Comparison of ENCODE assay signal across 8 cellular contexts in genomic region chr22:23220485-23221350, GRCh38. TPM values are rescaled to one million over a fixed set of nuclear protein-coding genes. Genes with fewer than 3 reads are reported as not detected.
A peak's percentile ranks its signal among the peaks of the same experiment; 100 is the strongest.
DNase-seq lines count a peak whose midpoint lies in the region; ATAC-seq, FAIRE-seq and TF ChIP-seq lines count a peak whose summit lies in the region.

No MANE protein-coding gene starts in this region.

- H3K4me2 ChIP-seq in PC-9 (peak overlapping the region; percentile 58), fibroblast of lung (ENCODE audit: extremely low read depth, insufficient read depth, low read length) (peak overlapping the region; percentile 51)

- H3K4me1 ChIP-seq in A673 (ENCODE audit: insufficient read depth, low read length, poor library complexity, severe bottlenecking) (peaks cover 51% of the 10 kb centered on the region), PC-9 (replicated peaks; ENCODE audit: insufficient read depth) (peaks cover 67% of the 10 kb centered on the region), fibroblast of lung (ENCODE audit: control insufficient read depth, extremely low read depth, insufficient read depth, low read length) (peaks cover 31% of the 10 kb centered on the region)

- H3K4me3 ChIP-seq in A673 (ENCODE audit: low read depth, low read length, poor library complexity, severe bottlenecking) (no peak overlapping the region), PC-9 (no peak overlapping the region), fibroblast of lung (replicated peaks in 1 of 4; ENCODE audit: control extremely low read depth in 1 of 4, insufficient read depth in 1 of 4, low read depth in 3 of 4, low read length in 4 of 4) (no peak overlapping the region)

- no peaks in the 10 kb centered on the region for H3K9me3 Mint-ChIP-seq in stimulated activated naive B cell treated with anti-CD40 and anti-IgM and Interleukin-4, amounts not matched to agents 10 μg/mL and 1 μg/mL and 100 μg/mL, for 72 hours

- peaks cover 93% of the 10 kb centered on the region for H3K79me2 ChIP-seq in PC-9 (ENCODE audit: low read depth)
- H3K79me2 ChIP-seq in fibroblast of lung (ENCODE audit: control insufficient read depth, insufficient read depth, low read length): peaks cover 26% of the 10 kb centered on the region

- H3K27me3 ChIP-seq in A673 (replicated peaks; ENCODE audit: insufficient read depth, low read depth, low read length, poor library complexity): no peaks in the 10 kb centered on the region
- no peaks in the 10 kb centered on the region for H3K27me3 ChIP-seq in PC-9 (ENCODE audit: insufficient read depth, low read depth)
- no peaks in the 10 kb centered on the region for H3K27me3 ChIP-seq in fibroblast of lung (ENCODE audit: control insufficient read depth, insufficient read depth, low read length)

- H3K27ac Mint-ChIP-seq in stimulated activated naive B cell treated with anti-CD40 and anti-IgM and Interleukin-4, amounts not matched to agents 10 μg/mL and 1 μg/mL and 100 μg/mL, for 72 hours: peak overlapping the region; percentile 93

- peaks cover 0 to 2% of the 10 kb centered on the region in 2 donors for H3K36me3 Mint-ChIP-seq in stimulated activated naive B cell treated with anti-CD40 and anti-IgM and Interleukin-4, amounts not matched to agents 10 μg/mL and 1 μg/mL and 100 μg/mL, for 72 hours

- ATAC-seq in GM18511 (IDR thresholded peaks at IDR 0.05; ENCODE audit: unreplicated experiment): peak; percentile 73
- ATAC-seq in stimulated activated naive B cell treated with anti-CD40 and anti-IgM and Interleukin-4, amounts not matched to agents 10 μg/mL and 1 μg/mL and 100 μg/mL, for 72 hours (replicated peaks): peak; percentile 83 to 86

- H4K20me1 ChIP-seq in PC-9 (ENCODE audit: insufficient read depth) (peaks cover 5% of the 10 kb centered on the region), fibroblast of lung (ENCODE audit: control insufficient read depth, extremely low read depth, insufficient read depth, low read length) (no peaks in the 10 kb centered on the region)

- POLR2A ChIA-PET in A673 (lab: Charles Lee; ENCODE audit: low non-redundant PET): no interaction called here
- POLR2A ChIA-PET in PC-9 (lab: Charles Lee; ENCODE audit: unreplicated experiment): interaction anchor here (0.5 kb wide), 1 partner anchor 41 kb away, joined by 3 read pairs; the partner anchor contains the start of gene BCR

- peak overlapping the region; percentile 70 to 71 for H3K4me3 Mint-ChIP-seq in stimulated activated naive B cell treated with anti-CD40 and anti-IgM and Interleukin-4, amounts not matched to agents 10 μg/mL and 1 μg/mL and 100 μg/mL, for 72 hours

- intact Hi-C loops in A673 (cut with micrococcal nuclease; ENCODE audit: unreplicated experiment): no loop called here
- intact Hi-C loops in PC-9 (cut with micrococcal nuclease; ENCODE audit: unreplicated experiment): no loop called here

- H3K9ac ChIP-seq in fibroblast of lung (ENCODE audit: insufficient read depth, low read length): no peak overlapping the region

- FAIRE-seq in D721Med (lab: Jason Lieb, UNC): no peak

- no peak for TF ChIP-seq CTCF in A673 (conservative IDR thresholded peaks at IDR 0.05; ENCODE audit: low read depth, low read length)
- no peak for TF ChIP-seq CTCF in PC-9 (conservative IDR thresholded peaks at IDR 0.05)
- TF ChIP-seq CTCF in fibroblast of lung (conservative IDR thresholded peaks at IDR 0.05 in 1 of 2, IDR thresholded peaks at IDR 0.05 in 1 of 2; ENCODE audit: low read depth in 1 of 2, low read length in 2 of 2): no peak
- TF ChIP-seq CTCF in D721Med (IDR thresholded peaks at IDR 0.05; ENCODE audit: insufficient read depth, missing control alignments): no peak

- BruUV-seq in A673 (replicated peaks; lab: Mats Ljungman, UMichigan) (no TSS peak), PC-9 (replicated peaks; lab: Mats Ljungman, UMichigan) (no TSS peak)

- CTCF ChIA-PET in A673 (lab: Charles Lee): no interaction called here
- CTCF ChIA-PET in PC-9 (lab: Charles Lee): no interaction called here

- H3K9me2 ChIP-seq in PC-9 (ENCODE audit: insufficient read depth): no peaks in the 10 kb centered on the region

- H3K27me3 Mint-ChIP-seq in stimulated activated naive B cell treated with anti-CD40 and anti-IgM and Interleukin-4, amounts not matched to agents 10 μg/mL and 1 μg/mL and 100 μg/mL, for 72 hours: no peaks in the 10 kb centered on the region

- H3K36me3 ChIP-seq in A673 (ENCODE audit: insufficient read depth, low read length, poor library complexity, severe bottlenecking) (no peaks in the 10 kb centered on the region), PC-9 (ENCODE audit: low read depth) (no peaks in the 10 kb centered on the region), fibroblast of lung (ENCODE audit: control insufficient read depth, insufficient read depth, low read length) (no peaks in the 10 kb centered on the region)

- H3K4me1 Mint-ChIP-seq in stimulated activated naive B cell treated with anti-CD40 and anti-IgM and Interleukin-4, amounts not matched to agents 10 μg/mL and 1 μg/mL and 100 μg/mL, for 72 hours: peaks cover 80 to 97% of the 10 kb centered on the region in 2 donors

- DNase-seq in A673 (ENCODE audit: low spot score) (no peak), PC-9 (peak; percentile 37 to 41), fibroblast of lung (ENCODE audit: low read depth in 2 of 2) (peak; percentile 50 to 74), NCI-H82 treated with DMSO at 0.1 percent for 48 hours (lab: John Stamatoyannopoulos, UW; ENCODE audit: unreplicated experiment) (no peak), NCI-H1105 treated with DMSO at 0.1 percent for 48 hours (lab: John Stamatoyannopoulos, UW) (no peak), D721Med (ENCODE audit: insufficient read length, low spot score) (no peak)
- peak; percentile 63 for DNase-seq in stimulated activated naive B cell treated with anti-CD40 and anti-IgM and Interleukin-4, amounts not matched to agents 10 μg/mL and 1 μg/mL and 100 μg/mL, for 72 hours

- H3K9me3 ChIP-seq in A673 (ENCODE audit: low read depth, low read length, poor library complexity, severe bottlenecking): no peaks in the 10 kb centered on the region
- H3K9me3 ChIP-seq in PC-9 (ENCODE audit: insufficient read depth, low read depth): no peaks in the 10 kb centered on the region
- H3K9me3 ChIP-seq in fibroblast of lung (ENCODE audit: control insufficient read depth, insufficient read depth, low read depth, low read length): no peaks in the 10 kb centered on the region

- peak overlapping the region; percentile 33 for H3K27ac ChIP-seq in A673 (ENCODE audit: low read depth, low read length, poor library complexity, severe bottlenecking)
- 0 out of 2 replicates have a peak overlapping the region, but pooled peaks have one; percentile 24 for H3K27ac ChIP-seq in PC-9
- peak overlapping the region; percentile 35 for H3K27ac ChIP-seq in fibroblast of lung (ENCODE audit: insufficient read depth, low read length)

- H2AFZ ChIP-seq in PC-9: no peak overlapping the region
- no peak overlapping the region for H2AFZ ChIP-seq in fibroblast of lung (ENCODE audit: low read length)

- H3F3A ChIP-seq in PC-9 (ENCODE audit: insufficient read depth, low read depth): peaks cover 20% of the 10 kb centered on the region

RNA-seq across cellular contexts. Expression of gene BCR, which starts 40.4 kb away (rescaled TPM):
- total RNA-seq in A673 (2021) (62.5 and 63.1 TPM in 2 replicates), PC-9 (2021) (47.8 and 54.9 TPM in 2 replicates), fibroblast of lung (33.4 and 66.6 TPM in 2 replicates)
- 15.7 and 42.7 TPM in 2 replicates for polyA plus RNA-seq in fibroblast of lung
- 21.1 and 61.8 TPM in 2 replicates for polyA plus RNA-seq in fibroblast of lung (2012)
- 157 and 274 TPM in 2 replicates for polyA minus RNA-seq in fibroblast of lung (ENCODE audit: low replicate concordance)

Comparison
In these comparisons a context has a peak if more than half of its experiments do, and no peak if none do; other contexts are left out.
1. DNase-seq: peak in PC-9 (2 of 2), fibroblast of lung (2 of 2) and stimulated activated naive B cell treated with anti-CD40 and anti-IgM and Interleukin-4, amounts not matched to agents 10 μg/mL and 1 μg/mL and 100 μg/mL, for 72 hours (single experiment); none in A673 (single experiment), NCI-H82 treated with DMSO at 0.1 percent for 48 hours (single experiment), NCI-H1105 treated with DMSO at 0.1 percent for 48 hours (single experiment) and D721Med (single experiment).
2. Peak in every context shown above with its lines, with median percentiles within 50 percentile points of each other: H3K27ac ChIP-seq.